In genomic region chr6:145483191-145483996, GRCh38 we compare ENCODE assay signal across 18 cellular contexts.
A peak's percentile ranks its signal among the peaks of the same experiment; 100 is the strongest.
DNase-seq lines count a peak whose midpoint lies in the region; ATAC-seq, FAIRE-seq and TF ChIP-seq lines count a peak whose summit lies in the region.
"Had no signal": no experiment of that assay in that cellular context is flagged by ENCODE, and none has a peak within 500 bp of the region (broad histone marks: within the 10 kb centered on the region; RNA-seq: fewer than 3 reads in every experiment).

No MANE protein-coding gene starts in this region.

- DNase-seq in DMS53 (lab: John Stamatoyannopoulos, UW): peak; percentile 70
- DNase-seq in NCI-H226: peak; percentile 83
- peak; percentile 9 to 41 for DNase-seq in cardiac fibroblast (ENCODE audit: low read depth in 2 of 2)
- peak; percentile 52 for DNase-seq in HepG2 (ENCODE audit: low spot score)
- DNase-seq in mesothelial cell of epicardium (ENCODE audit: low spot score in 2 of 2, unreplicated experiment in 2 of 2): no peak
- no peak for DNase-seq in OCI-M2 (lab: John Stamatoyannopoulos, UW; ENCODE audit: unreplicated experiment)
- no peak for DNase-seq in NCI-H524 (lab: John Stamatoyannopoulos, UW)
- DNase-seq in globus pallidus (ENCODE audit: low spot score): no peak
- DNase-seq: activated CD8-positive, alpha-beta memory T cell treated with anti-CD3 and anti-CD28 coated beads for 24 hours; aorta; DMS 273 treated with DMSO at 0.1 percent for 48 hours; gastrocnemius medialis; H7; Karpas-422; NCI-H1694; NCI-H526; occipital lobe; stimulated activated naive CD8-positive, alpha-beta T cell treated with anti-CD3 and anti-CD28 coated beads, Interleukin-15, amount 100 ng/mL, for 72 hours had no signal

- H3K9ac ChIP-seq in HepG2 (ENCODE audit: insufficient read depth, low read depth, low read length): no peak overlapping the region

- H3K4me2 ChIP-seq in HepG2 (ENCODE audit: low read depth, low read length): no peak overlapping the region

- no TSS peak for BruUV-seq in HepG2 (replicated peaks; lab: Mats Ljungman, UMichigan)

- no peak overlapping the region for H3K27ac ChIP-seq in HepG2 (ENCODE audit: extremely low read length, insufficient read depth, low read length)
- H3K27ac ChIP-seq: gastrocnemius medialis had no signal

- H3K4me3 ChIP-seq in cardiac fibroblast (replicated peaks in 1 of 2; ENCODE audit: low read depth in 2 of 2, low read length in 2 of 2) (no peak overlapping the region), HepG2 (replicated peaks in 1 of 3; ENCODE audit: insufficient read depth in 1 of 3, low read depth in 2 of 3, low read length in 3 of 3) (no peak overlapping the region)
- H3K4me3 ChIP-seq: gastrocnemius medialis had no signal

- no peak for TF ChIP-seq CTCF in cardiac fibroblast (IDR thresholded peaks at IDR 0.05; ENCODE audit: low read depth, low read length)
- no peak for TF ChIP-seq CTCF in HepG2 (CRISPR knock-in tag; IDR thresholded peaks at IDR 0.05)
- TF ChIP-seq CTCF in mesothelial cell of epicardium (IDR thresholded peaks at IDR 0.05; ENCODE audit: unreplicated experiment): no peak

- H3K27me3 ChIP-seq in HepG2 (ENCODE audit: control insufficient read depth in 1 of 2, insufficient read depth in 2 of 2, low read length in 2 of 2): no peaks in the 10 kb centered on the region
- H3K27me3 ChIP-seq: gastrocnemius medialis had no signal

- H3K79me2 ChIP-seq in HepG2 (ENCODE audit: insufficient read depth, low read length): no peaks in the 10 kb centered on the region

- no peak for FAIRE-seq in HepG2 (lab: Jason Lieb, UNC)

- H3K9me3 Mint-ChIP-seq in mesothelial cell of epicardium: peaks cover 20% of the 10 kb centered on the region

- H3K4me1 ChIP-seq in HepG2 (ENCODE audit: insufficient read depth, low read length): no peaks in the 10 kb centered on the region
- H3K4me1 ChIP-seq: gastrocnemius medialis had no signal

- TF ChIP-seq POLR2A in HepG2 (IDR thresholded peaks at IDR 0.05; ENCODE audit: insufficient read depth in 1 of 2, low read depth in 2 of 2, low read length in 2 of 2): no peak

- intact Hi-C loops in HepG2 (cut with micrococcal nuclease; ENCODE audit: unreplicated experiment): no loop called here

- H3K36me3 ChIP-seq in HepG2 (replicated peaks in 1 of 2; ENCODE audit: control insufficient read depth in 1 of 2, insufficient read depth in 2 of 2, low read length in 2 of 2): no peaks in the 10 kb centered on the region
- H3K36me3 ChIP-seq: gastrocnemius medialis had no signal

- CTCF ChIA-PET in HepG2 (lab: Yijun Ruan, JAX; ENCODE audit: low intra/inter-chr PET ratio, low total read pairs): no interaction called here

- H3K27ac Mint-ChIP-seq in mesothelial cell of epicardium: no peak overlapping the region
- H3K27ac Mint-ChIP-seq: stimulated activated naive CD8-positive, alpha-beta T cell treated with anti-CD3 and anti-CD28 coated beads, Interleukin-15, amount 100 ng/mL, for 72 hours had no signal

- no peaks in the 10 kb centered on the region for H3K36me3 Mint-ChIP-seq in mesothelial cell of epicardium

- peaks cover 10% of the 10 kb centered on the region for H3K4me1 Mint-ChIP-seq in mesothelial cell of epicardium
- H3K4me1 Mint-ChIP-seq: stimulated activated naive CD8-positive, alpha-beta T cell treated with anti-CD3 and anti-CD28 coated beads, Interleukin-15, amount 100 ng/mL, for 72 hours had no signal

- no peak for TF ChIP-seq RAD21 in HepG2 (CRISPR knock-in tag; IDR thresholded peaks at IDR 0.05)

- TF ChIP-seq EP300 in HepG2 (IDR thresholded peaks at IDR 0.05; ENCODE audit: low read depth in 2 of 2, low read length in 2 of 2): no peak
- TF ChIP-seq EP300 in HepG2 (CRISPR knock-in tag; IDR thresholded peaks at IDR 0.05; ENCODE audit: borderline replicate concordance): no peak

- H3K9me3 ChIP-seq in HepG2 (ENCODE audit: low read length): no peaks in the 10 kb centered on the region
- H3K9me3 ChIP-seq: gastrocnemius medialis had no signal

- ATAC-seq in HepG2: peak; percentile 72
- ATAC-seq: gastrocnemius medialis; stimulated activated naive CD8-positive, alpha-beta T cell treated with anti-CD3 and anti-CD28 coated beads, Interleukin-15, amount 100 ng/mL, for 72 hours had no signal

- H4K20me1 ChIP-seq in HepG2 (ENCODE audit: insufficient read depth, low read length): no peaks in the 10 kb centered on the region

- in situ Hi-C loops in HepG2 (cut with HindIII; ENCODE audit: extremely low pct_ligation_motif_present, low pct_unique_long_range_greater_than_20kb): no loop called here

- 0% methylated on average over 1 of the region's 1 CpG for WGBS in HepG2 (ENCODE audit: low lambda C conversion rate)

- no peaks in the 10 kb centered on the region for H3K27me3 Mint-ChIP-seq in mesothelial cell of epicardium (ENCODE audit: low read depth)
- H3K27me3 Mint-ChIP-seq: stimulated activated naive CD8-positive, alpha-beta T cell treated with anti-CD3 and anti-CD28 coated beads, Interleukin-15, amount 100 ng/mL, for 72 hours had no signal

- H2AFZ ChIP-seq in HepG2 (ENCODE audit: low read length): no peak overlapping the region

- no peak overlapping the region for H3K4me3 Mint-ChIP-seq in mesothelial cell of epicardium
- H3K4me3 Mint-ChIP-seq: stimulated activated naive CD8-positive, alpha-beta T cell treated with anti-CD3 and anti-CD28 coated beads, Interleukin-15, amount 100 ng/mL, for 72 hours had no signal

- POLR2A ChIA-PET in HepG2 (lab: Yijun Ruan, JAX): no interaction called here

TF ChIP-seq in HepG2, 621 proteins besides CTCF, POLR2A, EP300 and RAD21:
- TF ChIP-seq FOSL1 (CRISPR knock-in tag; IDR thresholded peaks at IDR 0.05; ENCODE audit: borderline replicate concordance): peak; percentile 36; the same call in 1 of the 2 replicates
- TF ChIP-seq MAFF (IDR thresholded peaks at IDR 0.05; ENCODE audit: low read depth, low read length): peak; percentile 93
- no peak for TF ChIP-seq ETV5 (CRISPR knock-in tag; IDR thresholded peaks at IDR 0.05; ENCODE audit: borderline replicate concordance)
- peak; percentile 92 to 96 for TF ChIP-seq MAFK (conservative IDR thresholded peaks at IDR 0.05 in 1 of 2, IDR thresholded peaks at IDR 0.05 in 1 of 2; ENCODE audit: low read length in 2 of 2)
- TF ChIP-seq PHF8 (CRISPR knock-in tag; IDR thresholded peaks at IDR 0.05): no peak
- TF ChIP-seq ZBTB8A (CRISPR knock-in tag; IDR thresholded peaks at IDR 0.05; ENCODE audit: borderline replicate concordance, low read depth): no peak
- no peak for TF ChIP-seq CEBPZ (IDR thresholded peaks at IDR 0.05; ENCODE audit: low read length)
- TF ChIP-seq SALL1 (CRISPR knock-in tag; IDR thresholded peaks at IDR 0.05): no peak

Comparison
In these comparisons a context has a peak if more than half of its experiments do, and no peak if none do; other contexts are left out.
1. DNase-seq: peak in DMS53 (single experiment), NCI-H226 (single experiment), cardiac fibroblast (2 of 2) and HepG2 (single experiment); none in mesothelial cell of epicardium (0 of 2), OCI-M2 (single experiment), NCI-H524 (0 of 2) and globus pallidus (single experiment).